ENCODE assay signal across 27 cellular contexts in the genomic region with DNA sequence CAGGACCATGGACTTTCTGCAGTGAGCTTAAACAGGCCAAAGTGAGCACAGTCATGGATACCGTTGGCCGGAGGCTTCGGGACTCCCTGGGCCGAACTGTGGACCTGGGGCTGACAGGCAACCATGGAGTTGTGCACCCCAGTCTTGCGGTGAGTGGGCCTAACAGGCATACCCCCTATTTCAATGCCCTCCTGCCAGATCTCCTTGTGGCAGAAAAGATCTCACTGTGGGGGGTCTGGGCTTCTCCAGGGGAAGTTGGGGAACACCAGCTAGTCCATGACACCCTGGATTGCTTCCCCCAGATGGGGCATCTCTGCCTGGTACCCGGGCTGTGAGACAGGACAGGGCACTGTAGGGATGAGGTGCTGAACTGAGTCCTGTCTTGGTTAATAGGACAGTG.
"Had no signal": no experiment of that assay in that cellular context is flagged by ENCODE, and none has a peak within 500 bp of the region (broad histone marks: within the 10 kb centered on the region; RNA-seq: fewer than 3 reads in every experiment).

No MANE protein-coding gene starts in this region.

- H3K27me3 Mint-ChIP-seq: activated B cell treated with CpG ODN at 0.5 μM for 24 hours; activated CD4-positive, alpha-beta memory T cell treated with anti-CD3 and anti-CD28 coated beads for 36 hours; activated CD4-positive, alpha-beta T cell treated with anti-CD3 and anti-CD28 coated beads for 36 hours; activated CD4-positive, alpha-beta T cell treated with anti-CD3 and anti-CD28 coated beads, Interleukin-2, amount 10 ng/mL, durations not matched to agents 24 days and 14 days; activated CD8-positive, alpha-beta memory T cell treated with anti-CD3 and anti-CD28 coated beads, Interleukin-2, amount 10 ng/mL, durations not matched to agents 7 days and 5 days; activated naive CD8-positive, alpha-beta T cell; central memory CD8-positive, alpha-beta T cell; T-helper 17 cell had no signal

- H3K4me1 Mint-ChIP-seq: activated B cell treated with CpG ODN at 0.5 μM for 24 hours; activated CD4-positive, alpha-beta T cell treated with anti-CD3 and anti-CD28 coated beads for 36 hours; activated CD4-positive, alpha-beta T cell treated with anti-CD3 and anti-CD28 coated beads, Interleukin-2, amount 10 ng/mL, durations not matched to agents 24 days and 14 days; activated CD8-positive, alpha-beta memory T cell treated with anti-CD3 and anti-CD28 coated beads, Interleukin-2, amount 10 ng/mL, durations not matched to agents 7 days and 5 days; central memory CD8-positive, alpha-beta T cell; T-helper 17 cell had no signal

- H3K4me3 ChIP-seq: ascending aorta had no signal

- H3K36me3 Mint-ChIP-seq: activated naive CD8-positive, alpha-beta T cell had no signal

- H3K9me3 Mint-ChIP-seq: activated B cell treated with CpG ODN at 0.5 μM for 24 hours; activated CD4-positive, alpha-beta memory T cell treated with anti-CD3 and anti-CD28 coated beads for 36 hours; activated CD4-positive, alpha-beta T cell treated with anti-CD3 and anti-CD28 coated beads, Interleukin-2, amount 10 ng/mL, durations not matched to agents 24 days and 14 days; activated T-helper 1 cell treated with anti-CD3 and anti-CD28 coated beads, Interleukin-12 subunit alpha, Interleukin-12 subunit beta, Interleukin-2, Interleukin-4 antibody, amounts not matched to agents 30 ng/mL and 10 ng/mL and 1 ng/mL, durations not matched to agents 14 hours and 24 hours and 36 hours; activated T-helper 2 cell treated with anti-CD3 and anti-CD28 coated beads, Interferon-gamma antibody, Interleukin-2, Interleukin-4, amounts not matched to agents 10 μg/mL and 5 μg/mL and 100 μg/mL, durations not matched to agents 14 hours and 24 hours and 36 hours; central memory CD8-positive, alpha-beta T cell; T-helper 2 cell treated with Interferon-gamma antibody and Interleukin-4, amounts not matched to agents 5 μg/mL and 100 μg/mL, for 36 hours had no signal

- H3K27me3 ChIP-seq: ascending aorta, brain microvascular endothelial cell had no signal

- H3K27ac Mint-ChIP-seq: activated B cell treated with CpG ODN at 0.5 μM for 24 hours; activated CD4-positive, alpha-beta memory T cell treated with anti-CD3 and anti-CD28 coated beads for 36 hours; activated CD4-positive, alpha-beta T cell treated with anti-CD3 and anti-CD28 coated beads for 36 hours; activated CD4-positive, alpha-beta T cell treated with anti-CD3 and anti-CD28 coated beads, Interleukin-2, amount 10 ng/mL, durations not matched to agents 24 days and 14 days; activated CD8-positive, alpha-beta memory T cell treated with anti-CD3 and anti-CD28 coated beads, Interleukin-2, amount 10 ng/mL, durations not matched to agents 7 days and 5 days; activated CD8-positive, alpha-beta T cell treated with anti-CD3 and anti-CD28 coated beads, Interleukin-2, amount 10 ng/mL, durations not matched to agents 7 days and 5 days; activated naive CD8-positive, alpha-beta T cell; activated T-helper 1 cell treated with anti-CD3 and anti-CD28 coated beads, Interleukin-12 subunit alpha, Interleukin-12 subunit beta, Interleukin-2, Interleukin-4 antibody, amounts not matched to agents 30 ng/mL and 10 ng/mL and 1 ng/mL, durations not matched to agents 14 hours and 24 hours and 36 hours; activated T-helper 2 cell treated with anti-CD3 and anti-CD28 coated beads, Interferon-gamma antibody, Interleukin-2, Interleukin-4, amounts not matched to agents 10 μg/mL and 5 μg/mL and 100 μg/mL, durations not matched to agents 14 hours and 24 hours and 36 hours; T-helper 17 cell; T-helper 2 cell treated with Interferon-gamma antibody and Interleukin-4, amounts not matched to agents 5 μg/mL and 100 μg/mL, for 36 hours had no signal

- DNase-seq: activated B cell treated with CpG ODN at 0.5 μM for 24 hours; activated CD4-positive, alpha-beta memory T cell treated with anti-CD3 and anti-CD28 coated beads for 36 hours; activated CD4-positive, alpha-beta T cell treated with anti-CD3 and anti-CD28 coated beads for 36 hours; activated CD4-positive, alpha-beta T cell treated with anti-CD3 and anti-CD28 coated beads, Interleukin-2, amount 10 ng/mL, durations not matched to agents 24 days and 14 days; activated CD8-positive, alpha-beta memory T cell treated with anti-CD3 and anti-CD28 coated beads, Interleukin-2, amount 10 ng/mL, durations not matched to agents 7 days and 5 days; activated CD8-positive, alpha-beta memory T cell treated with anti-CD3 and anti-CD28 coated beads, Interleukin-2, amount 50 U/mL, for 4 hours; activated CD8-positive, alpha-beta T cell treated with anti-CD3 and anti-CD28 coated beads, Interleukin-2, amount 10 ng/mL, durations not matched to agents 7 days and 5 days; activated naive CD4-positive, alpha-beta T cell treated with anti-CD3 and anti-CD28 coated beads, Interleukin-2, amount 50 U/mL, for 16 hours; activated T-cell treated with anti-CD3 and anti-CD28 coated beads, Interleukin-2, amount 50 U/mL, for 1 hour; activated T-cell treated with anti-CD3 and anti-CD28 coated beads, Interleukin-2, amount 50 U/mL, for 48 hours; brain microvascular endothelial cell; cortex of kidney; dermis blood vessel endothelial cell; effector CD8-positive, alpha-beta T cell; foreskin fibroblast; head of caudate nucleus; T-helper 1 cell; T-helper 17 cell; T1000; WERI-Rb-1 had no signal

- H3K27ac ChIP-seq: ascending aorta, brain microvascular endothelial cell, epithelial cell of prostate, WERI-Rb-1 had no signal

- H3K4me3 Mint-ChIP-seq: activated B cell treated with CpG ODN at 0.5 μM for 24 hours; activated CD4-positive, alpha-beta memory T cell treated with anti-CD3 and anti-CD28 coated beads for 36 hours; activated CD4-positive, alpha-beta T cell treated with anti-CD3 and anti-CD28 coated beads for 36 hours; activated CD4-positive, alpha-beta T cell treated with anti-CD3 and anti-CD28 coated beads, Interleukin-2, amount 10 ng/mL, durations not matched to agents 24 days and 14 days; activated CD8-positive, alpha-beta memory T cell treated with anti-CD3 and anti-CD28 coated beads, Interleukin-2, amount 10 ng/mL, durations not matched to agents 7 days and 5 days; activated CD8-positive, alpha-beta T cell treated with anti-CD3 and anti-CD28 coated beads, Interleukin-2, amount 10 ng/mL, durations not matched to agents 7 days and 5 days; activated naive CD8-positive, alpha-beta T cell; activated T-helper 1 cell treated with anti-CD3 and anti-CD28 coated beads, Interleukin-12 subunit alpha, Interleukin-12 subunit beta, Interleukin-2, Interleukin-4 antibody, amounts not matched to agents 30 ng/mL and 10 ng/mL and 1 ng/mL, durations not matched to agents 14 hours and 24 hours and 36 hours; central memory CD8-positive, alpha-beta T cell; T-helper 17 cell; T-helper 2 cell treated with Interferon-gamma antibody and Interleukin-4, amounts not matched to agents 5 μg/mL and 100 μg/mL, for 36 hours had no signal
